Comparison of ENCODE assay signal across 8 cellular contexts in genomic region chr10:56360967-56361841, GRCh38. TPM values are rescaled to one million over a fixed set of nuclear protein-coding genes. Genes with fewer than 3 reads are reported as not detected.
DNase-seq lines count a peak whose midpoint lies in the region; ATAC-seq and TF ChIP-seq lines count a peak whose summit lies in the region.

Gene ZWINT, minus strand, starts transcription at chr10:56361259. Its CDS starts 23 bp downstream, at chr10:56361236.

- ATAC-seq in GM21717 (IDR thresholded peaks at IDR 0.05; ENCODE audit: unreplicated experiment) = peak; percentile 98

- H3K27me3 ChIP-seq in PC-9 (ENCODE audit: insufficient read depth, low read depth) = no peaks in the 10 kb centered on the region
- no peaks in the 10 kb centered on the region for H3K27me3 ChIP-seq in mucosa of rectum (ENCODE audit: control insufficient read depth in 2 of 2, insufficient read depth in 2 of 2, low read length in 2 of 2)

- H3K9me3 ChIP-seq in PC-9 (ENCODE audit: insufficient read depth, low read depth) (no peaks in the 10 kb centered on the region), mucosa of rectum (ENCODE audit: control insufficient read depth in 2 of 2, low read length in 2 of 2) (no peaks in the 10 kb centered on the region)

- peaks cover 14% of the 10 kb centered on the region for H3K79me2 ChIP-seq in PC-9 (ENCODE audit: low read depth)

- no peaks in the 10 kb centered on the region for H4K20me1 ChIP-seq in PC-9 (ENCODE audit: insufficient read depth)

- H3K4me1 ChIP-seq in PC-9 (replicated peaks; ENCODE audit: insufficient read depth) (peaks cover 14% of the 10 kb centered on the region), mucosa of rectum (ENCODE audit: control insufficient read depth in 2 of 2, insufficient read depth in 2 of 2, low read length in 2 of 2) (peaks cover 5 to 6% of the 10 kb centered on the region in 2 donors)

- CTCF ChIA-PET in PC-9 (lab: Charles Lee) = interaction anchor here (0.7 kb wide), 2 partner anchors 211 to 1642 kb away, joined by 6 to 7 read pairs; no protein-coding TSS in a partner anchor

- TF ChIP-seq POLR2A in erythroblast (IDR thresholded peaks at IDR 0.05; ENCODE audit: low read length) = peak; percentile 93

- no peaks in the 10 kb centered on the region for H3K9me2 ChIP-seq in PC-9 (ENCODE audit: insufficient read depth)

- H3K9ac ChIP-seq in mucosa of rectum (ENCODE audit: low read depth in 1 of 2, low read length in 2 of 2) = peak within 1 kb of the TSS; percentile 68 to 72

- peak within 1 kb of the TSS; percentile 37 for H3K27ac ChIP-seq in PC-9
- peak within 1 kb of the TSS in 1 of 2 donors; percentile 14 for H3K27ac ChIP-seq in mucosa of rectum (ENCODE audit: low read depth in 2 of 2, low read length in 2 of 2)

- POLR2A ChIA-PET in PC-9 (lab: Charles Lee; ENCODE audit: unreplicated experiment) = interaction anchor here (0.6 to 0.7 kb wide), 4 partner anchors 122 to 1403 kb away, joined by 3 read pairs; no protein-coding TSS in a partner anchor

- H2AFZ ChIP-seq in PC-9 = peak within 1 kb of the TSS; percentile 96

- H3K4me3 ChIP-seq in Jurkat, Clone E6-1 (ENCODE audit: low read length) = peak within 1 kb of the TSS; percentile 100
- H3K4me3 ChIP-seq in PC-9 (peak within 1 kb of the TSS; percentile 74), mucosa of rectum (ENCODE audit: low read length in 2 of 2) (peak within 1 kb of the TSS; percentile 79 to 94)

- peak within 1 kb of the TSS; percentile 83 for H3K4me2 ChIP-seq in PC-9

- H3F3A ChIP-seq in PC-9 (ENCODE audit: insufficient read depth, low read depth) = no peaks in the 10 kb centered on the region

- DNase-seq in DMS53 (lab: John Stamatoyannopoulos, UW) (peak; percentile 98), PC-9 (peak; percentile 93 to 97), activated T-cell treated with anti-CD3 and anti-CD28 coated beads for 48 hours (ENCODE audit: low read depth) (peak; percentile 89), erythroblast (lab: John Stamatoyannopoulos, UW) (peak; percentile 97 to 98)
- peak; percentile 94 for DNase-seq in Jurkat, Clone E6-1 (ENCODE audit: low read depth, low spot score)
- DNase-seq in stimulated activated CD8-positive, alpha-beta memory T cell treated with anti-CD3 and anti-CD28 coated beads, Interleukin-4, amount 100 ng/mL, for 4 hours (ENCODE audit: low read depth in 2 of 2, low spot score in 1 of 2) = peak; percentile 80 to 81

- peaks cover 12% of the 10 kb centered on the region for H3K36me3 ChIP-seq in PC-9 (ENCODE audit: low read depth)
- peaks cover 3 to 4% of the 10 kb centered on the region in 2 donors for H3K36me3 ChIP-seq in mucosa of rectum (ENCODE audit: control insufficient read depth in 2 of 2, insufficient read depth in 2 of 2, low read length in 2 of 2)

- TF ChIP-seq CTCF in PC-9 (conservative IDR thresholded peaks at IDR 0.05) = no peak

- TSS peak; percentile 97 for BruUV-seq in PC-9 (replicated peaks; lab: Mats Ljungman, UMichigan)

- intact Hi-C loops in PC-9 (cut with micrococcal nuclease; ENCODE audit: unreplicated experiment) = no loop called here

RNA-seq across cellular contexts. Expression of gene ZWINT, which starts in this region (rescaled TPM):
- 288 TPM for polyA plus RNA-seq in Jurkat, Clone E6-1 (2012; ENCODE audit: insufficient read depth, insufficient read length)
- total RNA-seq in PC-9 (2021) = 81.1 and 102 TPM in 2 replicates
